30 cellular contexts compared by ENCODE assay signal in the genomic region with DNA sequence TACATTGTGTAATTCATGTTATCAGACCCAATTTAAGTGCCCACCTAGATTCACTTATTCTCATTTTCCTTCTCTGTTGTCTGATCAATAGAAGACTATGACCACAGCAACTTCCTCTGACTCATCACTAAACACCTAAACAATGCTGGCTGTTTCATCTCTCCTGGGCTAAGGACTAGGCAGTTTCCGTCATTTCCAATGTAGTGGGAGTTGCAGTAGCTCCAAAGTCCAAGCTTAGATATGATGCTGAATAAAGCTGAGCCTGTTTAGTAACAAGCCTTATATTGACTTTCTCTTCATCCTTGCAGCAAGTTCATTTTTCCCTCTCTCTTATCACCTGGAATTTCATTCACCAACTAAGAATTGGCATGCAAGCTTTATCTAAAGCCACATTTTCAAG. TPM values are rescaled to one million over a fixed set of nuclear protein-coding genes. Genes with fewer than 3 reads are reported as not detected.
DNase-seq lines count a peak whose midpoint lies in the region; ATAC-seq and TF ChIP-seq lines count a peak whose summit lies in the region.
"Had no signal": no experiment of that assay in that cellular context is flagged by ENCODE, and none has a peak within 500 bp of the region (broad histone marks: within the 10 kb centered on the region; RNA-seq: fewer than 3 reads in every experiment).

No MANE protein-coding gene starts in this region.

- H3K27me3 Mint-ChIP-seq in Caco-2 (ENCODE audit: insufficient read depth, unreplicated experiment) = no peaks in the 10 kb centered on the region
- H3K27me3 Mint-ChIP-seq in activated CD8-positive, alpha-beta T cell treated with anti-CD3 and anti-CD28 coated beads for 36 hours = no peaks in the 10 kb centered on the region
- H3K27me3 Mint-ChIP-seq: activated CD8-positive, alpha-beta memory T cell treated with anti-CD3 and anti-CD28 coated beads, Interleukin-2, amount 10 ng/mL, durations not matched to agents 7 days and 5 days; stimulated activated naive CD8-positive, alpha-beta T cell treated with anti-CD3 and anti-CD28 coated beads, Interleukin-15, Interleukin-2, amounts not matched to agents 100 ng/mL and 50 ng/mL, for 24 hours had no signal

- H3K9me3 ChIP-seq in Caco-2 = no peaks in the 10 kb centered on the region
- no peaks in the 10 kb centered on the region for H3K9me3 ChIP-seq in heart left ventricle
- H3K9me3 ChIP-seq: gastrocnemius medialis had no signal

- intact Hi-C loops in Caco-2 (cut with micrococcal nuclease; ENCODE audit: unreplicated experiment) (no loop called here), heart left ventricle (cut with DNase I) (no loop called here)
- intact Hi-C loops in activated CD8-positive, alpha-beta T cell treated with anti-CD3 and anti-CD28 coated beads for 36 hours (cut with micrococcal nuclease) = no loop called here

- H3K4me3 ChIP-seq in Caco-2 (ENCODE audit: low read depth, low read length) (no peak overlapping the region), heart left ventricle (no peak overlapping the region)
- H3K4me3 ChIP-seq: gastrocnemius medialis, PC-9 had no signal

- POLR2A ChIA-PET in Caco-2 (lab: Charles Lee) = no interaction called here
- POLR2A ChIA-PET in activated CD8-positive, alpha-beta T cell treated with anti-CD3 and anti-CD28 coated beads for 36 hours (lab: Charles Lee) = no interaction called here

- no TSS peak for BruUV-seq in Caco-2 (replicated peaks; lab: Mats Ljungman, UMichigan)

- no peak for TF ChIP-seq POLR2A in heart left ventricle (IDR thresholded peaks at IDR 0.05)

- H3K4me1 ChIP-seq in Caco-2 = peaks cover 17% of the 10 kb centered on the region
- no peaks in the 10 kb centered on the region for H3K4me1 ChIP-seq in heart left ventricle
- H3K4me1 ChIP-seq: gastrocnemius medialis had no signal

- no peak overlapping the region for H3K4me3 Mint-ChIP-seq in Caco-2 (ENCODE audit: unreplicated experiment)
- no peak overlapping the region for H3K4me3 Mint-ChIP-seq in activated CD8-positive, alpha-beta T cell treated with anti-CD3 and anti-CD28 coated beads for 36 hours
- H3K4me3 Mint-ChIP-seq: activated CD8-positive, alpha-beta memory T cell treated with anti-CD3 and anti-CD28 coated beads, Interleukin-2, amount 10 ng/mL, durations not matched to agents 7 days and 5 days; activated T-cell treated with anti-CD3 and anti-CD28 coated beads, Interleukin-2, amount 50 U/mL, for 72 hours; naive thymus-derived CD8-positive, alpha-beta T cell; stimulated activated naive CD8-positive, alpha-beta T cell treated with anti-CD3 and anti-CD28 coated beads, Interleukin-15, Interleukin-2, amounts not matched to agents 100 ng/mL and 50 ng/mL, for 24 hours; WTC11 had no signal

- H3K36me3 Mint-ChIP-seq in Caco-2 (ENCODE audit: insufficient read depth, unreplicated experiment) = no peaks in the 10 kb centered on the region
- H3K36me3 Mint-ChIP-seq in activated CD8-positive, alpha-beta T cell treated with anti-CD3 and anti-CD28 coated beads for 36 hours (ENCODE audit: low read depth) = no peaks in the 10 kb centered on the region
- H3K36me3 Mint-ChIP-seq: activated CD8-positive, alpha-beta memory T cell treated with anti-CD3 and anti-CD28 coated beads, Interleukin-2, amount 10 ng/mL, durations not matched to agents 7 days and 5 days; naive thymus-derived CD8-positive, alpha-beta T cell; WTC11 had no signal

- no peak for ATAC-seq in heart left ventricle
- ATAC-seq in activated CD8-positive, alpha-beta T cell treated with anti-CD3 and anti-CD28 coated beads for 36 hours = no peak
- ATAC-seq: activated CD8-positive, alpha-beta memory T cell treated with anti-CD3 and anti-CD28 coated beads, Interleukin-2, amount 10 ng/mL, durations not matched to agents 7 days and 5 days; activated T-cell treated with anti-CD3 and anti-CD28 coated beads, Interleukin-2, amount 50 U/mL, for 72 hours; gastrocnemius medialis; left ventricle myocardium superior; naive thymus-derived CD8-positive, alpha-beta T cell; WTC11 had no signal

- H3K27me3 ChIP-seq in Caco-2 (replicated peaks; ENCODE audit: control insufficient read depth, insufficient read depth, low read length) (no peaks in the 10 kb centered on the region), heart left ventricle (no peaks in the 10 kb centered on the region)
- H3K27me3 ChIP-seq: brain microvascular endothelial cell, gastrocnemius medialis had no signal

- H3K4me1 Mint-ChIP-seq in Caco-2 (ENCODE audit: low read depth, unreplicated experiment) = peaks cover 8% of the 10 kb centered on the region
- no peaks in the 10 kb centered on the region for H3K4me1 Mint-ChIP-seq in activated CD8-positive, alpha-beta T cell treated with anti-CD3 and anti-CD28 coated beads for 36 hours (ENCODE audit: low read depth)
- H3K4me1 Mint-ChIP-seq: naive thymus-derived CD8-positive, alpha-beta T cell had no signal

- H3K36me3 ChIP-seq in Caco-2 (ENCODE audit: control insufficient read depth, insufficient read depth, low read length) (no peaks in the 10 kb centered on the region), heart left ventricle (no peaks in the 10 kb centered on the region)
- H3K36me3 ChIP-seq: brain microvascular endothelial cell, gastrocnemius medialis had no signal

- TF ChIP-seq CTCF in Caco-2 (IDR thresholded peaks at IDR 0.05; ENCODE audit: insufficient read depth in 1 of 2, low read depth in 1 of 2, low read length in 1 of 2, severe bottlenecking in 1 of 2, unreplicated experiment in 1 of 2) (no peak), heart left ventricle (IDR thresholded peaks at IDR 0.05) (no peak)
- TF ChIP-seq CTCF in activated CD8-positive, alpha-beta T cell treated with anti-CD3 and anti-CD28 coated beads for 36 hours (IDR thresholded peaks at IDR 0.05) = no peak

- WGBS in heart left ventricle, 4 donors = 48 to 73% (median 58%) methylated on average over 1 of the region's 1 CpG

- no peaks in the 10 kb centered on the region for H3K9me3 Mint-ChIP-seq in Caco-2 (ENCODE audit: unreplicated experiment)
- H3K9me3 Mint-ChIP-seq in activated CD8-positive, alpha-beta T cell treated with anti-CD3 and anti-CD28 coated beads for 36 hours = no peaks in the 10 kb centered on the region
- H3K9me3 Mint-ChIP-seq: activated T-cell treated with anti-CD3 and anti-CD28 coated beads, Interleukin-2, amount 50 U/mL, for 72 hours; stimulated activated naive CD8-positive, alpha-beta T cell treated with anti-CD3 and anti-CD28 coated beads, Interleukin-15, Interleukin-2, amounts not matched to agents 100 ng/mL and 50 ng/mL, for 24 hours; WTC11 had no signal

- H3K27ac Mint-ChIP-seq in Caco-2 (ENCODE audit: unreplicated experiment) = no peak overlapping the region
- H3K27ac Mint-ChIP-seq in activated CD8-positive, alpha-beta T cell treated with anti-CD3 and anti-CD28 coated beads for 36 hours = no peak overlapping the region
- H3K27ac Mint-ChIP-seq: activated CD8-positive, alpha-beta memory T cell treated with anti-CD3 and anti-CD28 coated beads, Interleukin-2, amount 10 ng/mL, durations not matched to agents 7 days and 5 days; activated T-cell treated with anti-CD3 and anti-CD28 coated beads, Interleukin-2, amount 50 U/mL, for 72 hours; naive thymus-derived CD8-positive, alpha-beta T cell; stimulated activated naive CD8-positive, alpha-beta T cell treated with anti-CD3 and anti-CD28 coated beads, Interleukin-15, Interleukin-2, amounts not matched to agents 100 ng/mL and 50 ng/mL, for 24 hours; WTC11 had no signal

- CTCF ChIA-PET in Caco-2 (lab: Charles Lee) = no interaction called here
- CTCF ChIA-PET in activated CD8-positive, alpha-beta T cell treated with anti-CD3 and anti-CD28 coated beads for 36 hours (lab: Charles Lee) = no interaction called here

- no peak overlapping the region for H3K27ac ChIP-seq in heart left ventricle
- H3K27ac ChIP-seq: brain microvascular endothelial cell, gastrocnemius medialis, PC-9 had no signal

- DNase-seq in Caco-2 (peak; percentile 30 to 45), HT-29 (ENCODE audit: low spot score) (peak; percentile 52), amniotic epithelial cell (ENCODE audit: low read depth) (peak; percentile 44), iPS-NIHi7 (ENCODE audit: extremely low spot score) (peak; percentile 13), heart left ventricle (no peak)
- no peak for DNase-seq in activated CD8-positive, alpha-beta T cell treated with anti-CD3 and anti-CD28 coated beads for 36 hours
- no peak for DNase-seq in activated T-cell treated with anti-CD3 and anti-CD28 coated beads, Interleukin-2, amount 50 U/mL, for 1 hour
- no peak for DNase-seq in activated naive CD4-positive, alpha-beta T cell (lab: John Stamatoyannopoulos, UW)
- DNase-seq: activated CD4-positive, alpha-beta T cell treated with anti-CD3 and anti-CD28 coated beads, Interleukin-2, amount 50 U/mL, for 1 hour; activated CD8-positive, alpha-beta memory T cell treated with anti-CD3 and anti-CD28 coated beads, Interleukin-2, amount 10 ng/mL, durations not matched to agents 7 days and 5 days; activated naive CD4-positive, alpha-beta T cell treated with Interleukin-2 at 50 U/mL for 16 hours; activated T-cell treated with anti-CD3 and anti-CD28 coated beads, Interleukin-2, amount 50 U/mL, for 72 hours; brain microvascular endothelial cell; DMS79; effector CD8-positive, alpha-beta T cell; gastrocnemius medialis; hypothalamus; left ventricle myocardium superior; midbrain; naive thymus-derived CD8-positive, alpha-beta T cell; NCI-H1105; NCI-H187 treated with DMSO at 0.1 percent for 48 hours; NCI-H524; NK-92 treated with Interleukin-12 subunit alpha and Interleukin-12 subunit beta, amount 100 ng/mL, for 24 hours; nucleus accumbens; PC-9; SHP77; SW 1271 had no signal

RNA-seq across cellular contexts. Expression of gene PCDH9, which starts 53.5 kb away (rescaled TPM):
- total RNA-seq in Caco-2 (2022) (0.11 and 0.32 TPM in 2 replicates), heart left ventricle (10 to 100 TPM; 13.6 to 26.9 (median 21.6) TPM)
- total RNA-seq in HT-29 (2014; rRNA removed; shearing (Covaris generic)) = not detected in 2 replicates
- 10 to 100 TPM in 1 of 2 donors, 1 to 10 TPM in 1; 3.0 to 39.6 TPM for polyA plus RNA-seq in heart left ventricle
- under 1 TPM; 0.04 to 0.14 TPM for total RNA-seq in activated CD8-positive, alpha-beta T cell treated with anti-CD3 and anti-CD28 coated beads for 36 hours

Comparison
In these comparisons a context has a peak if more than half of its experiments do, and no peak if none do; other contexts are left out.
1. DNase-seq: peak in Caco-2 (2 of 2), HT-29 (single experiment), amniotic epithelial cell (single experiment) and iPS-NIHi7 (single experiment); none in heart left ventricle (0 of 5), activated CD8-positive, alpha-beta T cell treated with anti-CD3 and anti-CD28 coated beads for 36 hours (single experiment), activated T-cell treated with anti-CD3 and anti-CD28 coated beads, Interleukin-2, amount 50 U/mL, for 1 hour (single experiment) and activated naive CD4-positive, alpha-beta T cell (0 of 4).
2. RNA of gene PCDH9, which starts 53.5 kb away (total RNA-seq): 13.6 to 26.9 TPM in heart left ventricle; 0.04 to 0.14 TPM in activated CD8-positive, alpha-beta T cell treated with anti-CD3 and anti-CD28 coated beads for 36 hours, 0.11 to 0.32 TPM in Caco-2 and not detected in HT-29; every median in the first group is over 10 times any median in the second.